In genomic region chr13:79508224-79508961, GRCh38 we compare ENCODE assay signal across 27 cellular contexts. TPM values are rescaled to one million over a fixed set of nuclear protein-coding genes. Genes with fewer than 3 reads are reported as not detected.
DNase-seq lines count a peak whose midpoint lies in the region; TF ChIP-seq lines count a peak whose summit lies in the region.
"Had no signal": no experiment of that assay in that cellular context is flagged by ENCODE, and none has a peak within 500 bp of the region (broad histone marks: within the 10 kb centered on the region; RNA-seq: fewer than 3 reads in every experiment).

No MANE protein-coding gene starts in this region.

- intact Hi-C loops in MCF 10A (cut with micrococcal nuclease) (no loop called here), breast epithelium (cut with DNase I; ENCODE audit: low total_unique reads) (no loop called here)

- no peaks in the 10 kb centered on the region for H3K27me3 Mint-ChIP-seq in MCF 10A (ENCODE audit: insufficient read depth, unreplicated experiment)
- H3K27me3 Mint-ChIP-seq: activated naive CD8-positive, alpha-beta T cell; effector memory CD8-positive, alpha-beta T cell had no signal

- H3K4me3 ChIP-seq in breast epithelium = no peak overlapping the region
- no peak overlapping the region for H3K4me3 ChIP-seq in fibroblast of mammary gland (ENCODE audit: control insufficient read depth, low read depth, low read length)
- H3K4me3 ChIP-seq: BLaER1 treated with 17β-estradiol and CSF1 and Interleukin-3, amounts not matched to agents 10 nM and 100 nM; coronary artery; esophagus squamous epithelium; lower lobe of right lung; mucosa of descending colon; skin epidermis; tibial artery had no signal

- H3K9me3 Mint-ChIP-seq in MCF 10A (ENCODE audit: unreplicated experiment) = no peaks in the 10 kb centered on the region
- H3K9me3 Mint-ChIP-seq: effector memory CD8-positive, alpha-beta T cell; nephron; T-helper 1 cell treated with Interleukin-12 subunit alpha and Interleukin-12 subunit beta and Interleukin-4 antibody, amounts not matched to agents 30 μg/mL and 1 μg/mL, for 36 hours had no signal

- no peak overlapping the region for H3K27ac ChIP-seq in breast epithelium
- H3K27ac ChIP-seq: BLaER1 treated with 17β-estradiol and CSF1 and Interleukin-3, amounts not matched to agents 10 nM and 100 nM; coronary artery; lower lobe of right lung; skin epidermis; tibial artery had no signal

- POLR2A ChIA-PET in MCF 10A (lab: Yijun Ruan, JAX) = no interaction called here

- DNase-seq in MCF 10A (ENCODE audit: unreplicated experiment) = no peak
- DNase-seq in breast epithelium (ENCODE audit: low spot score in 2 of 2) = no peak
- DNase-seq in NCI-H226 = peak; percentile 21
- DNase-seq in fibroblast of mammary gland (ENCODE audit: low read depth) = peak; percentile 32
- no peak for DNase-seq in ACHN
- no peak for DNase-seq in amniotic stem cell (lab: John Stamatoyannopoulos, UW)
- no peak for DNase-seq in SHP77 (lab: John Stamatoyannopoulos, UW)
- DNase-seq: activated CD4-positive, alpha-beta T cell treated with anti-CD3 and anti-CD28 coated beads for 1 hour; aorta; effector memory CD8-positive, alpha-beta T cell; esophagus squamous epithelium; H7; kidney; lower lobe of right lung; mucosa of descending colon; NCI-H1417 treated with DMSO at 0.1 percent for 48 hours; NCI-H2081 treated with DMSO at 0.1 percent for 48 hours; NCI-H345; NCI-H748 treated with DMSO at 0.1 percent for 48 hours; retina; tibial artery had no signal

- CTCF ChIA-PET in MCF 10A (lab: Yijun Ruan, JAX) = no interaction called here

- H3K4me1 Mint-ChIP-seq in MCF 10A (ENCODE audit: insufficient read depth, unreplicated experiment) = peaks cover 18% of the 10 kb centered on the region

- TF ChIP-seq CTCF in MCF 10A (IDR thresholded peaks at IDR 0.05; ENCODE audit: unreplicated experiment) (no peak), breast epithelium (IDR thresholded peaks at IDR 0.05) (no peak), fibroblast of mammary gland (conservative IDR thresholded peaks at IDR 0.05; ENCODE audit: control insufficient read depth, insufficient read depth, low read depth, low read length) (no peak)

- TF ChIP-seq POLR2A in breast epithelium (IDR thresholded peaks at IDR 0.05) = no peak

- no peaks in the 10 kb centered on the region for H3K4me1 ChIP-seq in breast epithelium
- H3K4me1 ChIP-seq: lower lobe of right lung, tibial artery had no signal

- peaks cover 14% of the 10 kb centered on the region for H3K36me3 Mint-ChIP-seq in MCF 10A (ENCODE audit: insufficient read depth, unreplicated experiment)

- H3K36me3 ChIP-seq in breast epithelium = no peaks in the 10 kb centered on the region
- H3K36me3 ChIP-seq: BLaER1 treated with 17β-estradiol and CSF1 and Interleukin-3, amounts not matched to agents 10 nM and 100 nM; esophagus squamous epithelium; lower lobe of right lung; tibial artery had no signal

- BruUV-seq in MCF 10A (replicated peaks; lab: Mats Ljungman, UMichigan) = no TSS peak

- in situ Hi-C loops in ACHN (cut with HindIII; ENCODE audit: low pct_ligation_motif_present, low pct_unique_long_range_greater_than_20kb, low sequenced_read_pairs) = no loop called here

- no peak overlapping the region for H3K4me3 Mint-ChIP-seq in MCF 10A (ENCODE audit: unreplicated experiment)
- H3K4me3 Mint-ChIP-seq: activated naive CD8-positive, alpha-beta T cell; effector memory CD8-positive, alpha-beta T cell; nephron; T-helper 1 cell treated with Interleukin-12 subunit alpha and Interleukin-12 subunit beta and Interleukin-4 antibody, amounts not matched to agents 30 μg/mL and 1 μg/mL, for 36 hours had no signal

- no peaks in the 10 kb centered on the region for H3K9me3 ChIP-seq in breast epithelium
- H3K9me3 ChIP-seq: BLaER1 treated with 17β-estradiol and CSF1 and Interleukin-3, amounts not matched to agents 10 nM and 100 nM; esophagus squamous epithelium; lower lobe of right lung; mucosa of descending colon; tibial artery had no signal

- H3K27ac Mint-ChIP-seq in MCF 10A (ENCODE audit: low read depth, unreplicated experiment) = peak overlapping the region; percentile 18
- H3K27ac Mint-ChIP-seq: activated naive CD8-positive, alpha-beta T cell; effector memory CD8-positive, alpha-beta T cell; nephron; T-helper 1 cell treated with Interleukin-12 subunit alpha and Interleukin-12 subunit beta and Interleukin-4 antibody, amounts not matched to agents 30 μg/mL and 1 μg/mL, for 36 hours had no signal

- no peaks in the 10 kb centered on the region for H3K27me3 ChIP-seq in breast epithelium
- H3K27me3 ChIP-seq: BLaER1 treated with 17β-estradiol and CSF1 and Interleukin-3, amounts not matched to agents 10 nM and 100 nM; esophagus squamous epithelium; tibial artery had no signal

RNA-seq across cellular contexts. Expression of gene NDFIP2, which starts 27.4 kb away (rescaled TPM):
- total RNA-seq in MCF 10A (2022) (66.0 and 81.6 TPM in 2 replicates), breast epithelium (10 to 100 TPM; 15.8 to 26.5 (median 22.6) TPM)

Comparison
In these comparisons a context has a peak if more than half of its experiments do, and no peak if none do; other contexts are left out.
1. DNase-seq: peak in NCI-H226 (single experiment) and fibroblast of mammary gland (single experiment); none in MCF 10A (single experiment), breast epithelium (0 of 2), ACHN (single experiment), amniotic stem cell (single experiment) and SHP77 (0 of 2).